16 cellular contexts compared by ENCODE assay signal in the genomic region with DNA sequence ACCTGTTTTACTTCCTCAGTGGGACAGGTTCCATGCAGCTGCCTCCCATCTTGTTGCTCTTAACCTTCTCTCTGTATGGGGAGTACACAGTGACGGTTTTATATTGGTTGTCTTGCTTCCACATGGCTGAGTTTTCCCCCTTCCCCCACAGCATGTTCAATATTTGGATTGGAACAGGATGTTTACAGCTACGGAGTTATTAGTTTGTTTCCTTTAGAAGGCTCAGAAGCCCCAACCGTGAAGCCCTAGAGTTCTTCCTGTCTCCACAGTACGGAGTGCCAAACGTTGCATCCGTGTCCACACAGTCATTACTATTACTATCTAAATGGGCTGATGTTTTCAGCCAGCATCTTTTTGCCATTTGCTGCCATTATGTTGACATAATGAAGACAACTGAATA.
A peak's percentile ranks its signal among the peaks of the same experiment; 100 is the strongest.
DNase-seq lines count a peak whose midpoint lies in the region; ATAC-seq, FAIRE-seq and TF ChIP-seq lines count a peak whose summit lies in the region.
"Had no signal": no experiment of that assay in that cellular context is flagged by ENCODE, and none has a peak within 500 bp of the region (broad histone marks: within the 10 kb centered on the region; RNA-seq: fewer than 3 reads in every experiment).

No MANE protein-coding gene starts in this region.

- POLR2A ChIA-PET in IMR-90 (lab: Charles Lee; ENCODE audit: unreplicated experiment) = no interaction called here

- H3K27ac ChIP-seq in IMR-90 (ENCODE audit: insufficient read depth, low read length) (no peak overlapping the region), trophoblast cell (ENCODE audit: low read depth, low read length) (no peak overlapping the region), brain microvascular endothelial cell (no peak overlapping the region)
- H3K27ac ChIP-seq: PC-9, SJSA1 had no signal

- H2BK120ac ChIP-seq in IMR-90 (ENCODE audit: low read depth, low read length) (no peak overlapping the region), trophoblast cell (ENCODE audit: insufficient read depth, low read length, poor library complexity) (no peak overlapping the region)

- no peak overlapping the region for H2AK5ac ChIP-seq in IMR-90 (ENCODE audit: low read depth, low read length)
- H2AK5ac ChIP-seq in trophoblast cell (ENCODE audit: low read length) = no peak overlapping the region

- H2BK5ac ChIP-seq in IMR-90 (ENCODE audit: low read depth, low read length, poor library complexity, severe bottlenecking) (no peak overlapping the region), trophoblast cell (ENCODE audit: low read depth, low read length, poor library complexity) (no peak overlapping the region)

- no peak overlapping the region for H4K8ac ChIP-seq in IMR-90 (ENCODE audit: low read depth in 2 of 2, low read length in 2 of 2)
- H4K8ac ChIP-seq in trophoblast cell (ENCODE audit: low read depth, low read length) = no peak overlapping the region

- no peak overlapping the region; the same call in 1 of the 2 replicates for H3K14ac ChIP-seq in IMR-90 (replicated peaks; ENCODE audit: low read depth, low read length)
- no peak overlapping the region for H3K14ac ChIP-seq in trophoblast cell (ENCODE audit: low read length)

- H3K18ac ChIP-seq in IMR-90 (ENCODE audit: low read depth, low read length) (no peak overlapping the region), trophoblast cell (ENCODE audit: low read length) (no peak overlapping the region)

- no peak overlapping the region for H4K12ac ChIP-seq in trophoblast cell (ENCODE audit: low read depth, low read length)

- BruUV-seq in IMR-90 (replicated peaks; lab: Mats Ljungman, UMichigan) = no TSS peak

- intact Hi-C loops in IMR-90 (cut with micrococcal nuclease) = no loop called here

- dilution Hi-C loops in IMR-90 (cut with HindIII; ENCODE audit: low sequenced_read_pairs, unreplicated experiment) = no loop called here

- no peak overlapping the region for H2AK9ac ChIP-seq in IMR-90 (replicated peaks; ENCODE audit: low read depth, low read length, poor library complexity)

- H3K27me3 ChIP-seq in IMR-90 (ENCODE audit: control insufficient read depth, insufficient read depth, low read length) (no peaks in the 10 kb centered on the region), trophoblast cell (ENCODE audit: insufficient read depth, low read length) (no peaks in the 10 kb centered on the region), brain microvascular endothelial cell (replicated peaks) (no peaks in the 10 kb centered on the region)
- H3K27me3 ChIP-seq: BE2C, SJSA1 had no signal

- DNase-seq in NCI-H146 (lab: John Stamatoyannopoulos, UW) (peak; percentile 14), NCI-H146 treated with DMSO at 0.1 percent for 48 hours (lab: John Stamatoyannopoulos, UW; ENCODE audit: unreplicated experiment) (no peak), IMR-90 (no peak), NCI-H774 (lab: John Stamatoyannopoulos, UW) (peak; percentile 33), trophoblast cell (no peak), GM12892 (ENCODE audit: insufficient read length) (no peak), brain microvascular endothelial cell (no peak)
- DNase-seq: 8988T; CD8-positive, alpha-beta memory T cell; NCI-H1105 treated with DMSO at 0.1 percent for 48 hours; NCI-H524 treated with DMSO at 0.1 percent for 48 hours; PC-9 had no signal

- FAIRE-seq in GM12892 (lab: Jason Lieb, UNC) = no peak
- FAIRE-seq: GM19239 had no signal

- H3K36me3 ChIP-seq in IMR-90 (ENCODE audit: control insufficient read depth, insufficient read depth, low read length) (no peaks in the 10 kb centered on the region), trophoblast cell (ENCODE audit: control insufficient read depth in 1 of 2, insufficient read depth in 2 of 2, low read length in 2 of 2) (no peaks in the 10 kb centered on the region), brain microvascular endothelial cell (replicated peaks) (no peaks in the 10 kb centered on the region)
- H3K36me3 ChIP-seq: BE2C, SJSA1 had no signal

- no peak overlapping the region for H2BK20ac ChIP-seq in IMR-90 (ENCODE audit: low read depth, low read length)

- H2AFZ ChIP-seq in IMR-90 (replicated peaks; ENCODE audit: low read length, poor library complexity) = no peak overlapping the region
- H2AFZ ChIP-seq in trophoblast cell (ENCODE audit: insufficient read depth, low read length, poor library complexity) = no peak overlapping the region
- H2AFZ ChIP-seq: PC-9 had no signal

- TF ChIP-seq POLR2A in IMR-90 (IDR thresholded peaks at IDR 0.05; ENCODE audit: low read depth, low read length) = no peak
- TF ChIP-seq POLR2A in GM12892 (IDR thresholded peaks at IDR 0.05; ENCODE audit: low read depth, low read length) = no peak

- H3K79me1 ChIP-seq in IMR-90 (ENCODE audit: low read depth in 1 of 2, low read length in 2 of 2) = peaks cover 0 to 4% of the 10 kb centered on the region in 2 experiments; a peak in 1 of 4 replicates
- H3K79me1 ChIP-seq in trophoblast cell (ENCODE audit: low read length) = no peaks in the 10 kb centered on the region

- no peak overlapping the region for H4K91ac ChIP-seq in IMR-90 (ENCODE audit: insufficient read depth, low read depth, low read length)
- no peak overlapping the region for H4K91ac ChIP-seq in trophoblast cell (ENCODE audit: low read depth, low read length)

- H3K9me3 ChIP-seq in IMR-90 (ENCODE audit: control insufficient read depth, insufficient read depth, low read length) (no peaks in the 10 kb centered on the region), trophoblast cell (ENCODE audit: insufficient read depth, low read depth, low read length) (no peaks in the 10 kb centered on the region)
- H3K9me3 ChIP-seq: BE2C, SJSA1 had no signal

- no peak overlapping the region for H3K4me2 ChIP-seq in IMR-90 (ENCODE audit: low read depth, low read length)
- H3K4me2 ChIP-seq in trophoblast cell (ENCODE audit: low read length) = no peak overlapping the region
- H3K4me2 ChIP-seq: PC-9 had no signal

- in situ Hi-C loops in IMR-90 (cut with MboI; ENCODE audit: low sequenced_read_pairs) = no loop called here
- in situ Hi-C loops in brain microvascular endothelial cell (cut with HindIII; ENCODE audit: low pct_ligation_motif_present, low sequenced_read_pairs) = no loop called here

- no peak overlapping the region for H2BK12ac ChIP-seq in trophoblast cell (ENCODE audit: low read length)

- no peak overlapping the region for H4K5ac ChIP-seq in IMR-90 (ENCODE audit: low read depth, low read length)

- no peak for TF ChIP-seq RAD21 in IMR-90 (IDR thresholded peaks at IDR 0.05; ENCODE audit: low read length)

- WGBS in IMR-90 (ENCODE audit: extremely low coverage in 2 of 2, insufficient read length in 1 of 2), 2 experiments = no CpG with 5 or more reads among the region's 6 CpGs
- WGBS in trophoblast cell (ENCODE audit: extremely low coverage, insufficient coverage, insufficient read length) = no CpG with 5 or more reads among the region's 6 CpGs

- H2BK15ac ChIP-seq in IMR-90 (ENCODE audit: low read depth, low read length) = no peak overlapping the region

- H3K79me2 ChIP-seq in trophoblast cell (ENCODE audit: control insufficient read depth, insufficient read depth, low read length, poor library complexity) = no peaks in the 10 kb centered on the region

- no peak overlapping the region for H3K4ac ChIP-seq in IMR-90 (ENCODE audit: low read depth, low read length)
- no peak overlapping the region for H3K4ac ChIP-seq in trophoblast cell (ENCODE audit: low read depth, low read length)

- H3K9ac ChIP-seq in IMR-90 (ENCODE audit: low read depth, low read length) (no peak overlapping the region), trophoblast cell (ENCODE audit: low read length) (no peak overlapping the region)

- no peak for TF ChIP-seq CTCF in IMR-90 (conservative IDR thresholded peaks at IDR 0.05; ENCODE audit: low read depth, low read length)
- no peak for TF ChIP-seq CTCF in brain microvascular endothelial cell (IDR thresholded peaks at IDR 0.05; ENCODE audit: low read depth, low read length, missing control alignments)

- no peak overlapping the region for H3K56ac ChIP-seq in IMR-90 (ENCODE audit: extremely low read depth, insufficient read depth, low read length)

- H4K20me1 ChIP-seq in IMR-90 (ENCODE audit: insufficient read depth, low read length) = no peaks in the 10 kb centered on the region

- ATAC-seq in IMR-90 (ENCODE audit: low read depth) (0 out of 2 replicates have a peak, but pooled peaks have one; percentile 19), HG02678 (IDR thresholded peaks at IDR 0.05; ENCODE audit: unreplicated experiment) (no peak)

- no peak overlapping the region for H3K4me3 ChIP-seq in IMR-90 (ENCODE audit: insufficient read depth, low read depth, low read length)
- H3K4me3 ChIP-seq in trophoblast cell (ENCODE audit: low read depth, low read length) = no peak overlapping the region
- H3K4me3 ChIP-seq in brain microvascular endothelial cell (ENCODE audit: low read depth, low read length) = no peak overlapping the region
- H3K4me3 ChIP-seq: PC-9, SJSA1 had no signal

- peaks cover 1% of the 10 kb centered on the region; the same call in 1 of the 2 replicates for H3K4me1 ChIP-seq in IMR-90 (ENCODE audit: control insufficient read depth, insufficient read depth, low read length)
- H3K4me1 ChIP-seq in trophoblast cell (ENCODE audit: control insufficient read depth in 1 of 2, insufficient read depth in 2 of 2, low read length in 2 of 2) = no peaks in the 10 kb centered on the region
- H3K4me1 ChIP-seq: BE2C had no signal

- H3K9me1 ChIP-seq in IMR-90 (ENCODE audit: insufficient read depth, low read length) = no peaks in the 10 kb centered on the region

- CTCF ChIA-PET in IMR-90 (lab: Yijun Ruan, JAX) = no interaction called here

- H3K23ac ChIP-seq in IMR-90 (ENCODE audit: low read depth, low read length) (no peak overlapping the region), trophoblast cell (ENCODE audit: low read length) (peak overlapping the region; percentile 59)

TF ChIP-seq in IMR-90, 13 proteins besides CTCF, POLR2A, EP300 and RAD21 (continues in another document):
- TF ChIP-seq RCOR1 (IDR thresholded peaks at IDR 0.05; ENCODE audit: insufficient replicate concordance, low read length) (no peak), RFX5 (IDR thresholded peaks at IDR 0.05; ENCODE audit: low read depth, low read length) (no peak), CHD1 (IDR thresholded peaks at IDR 0.05; ENCODE audit: low read depth, low read length) (no peak), SMC3 (IDR thresholded peaks at IDR 0.05; ENCODE audit: low read depth, low read length) (no peak), MAZ (IDR thresholded peaks at IDR 0.05; ENCODE audit: borderline replicate concordance, low read depth, low read length) (no peak), FOS (IDR thresholded peaks at IDR 0.05; ENCODE audit: low read depth, low read length) (no peak)
- TF ChIP-seq, protein P1, sequence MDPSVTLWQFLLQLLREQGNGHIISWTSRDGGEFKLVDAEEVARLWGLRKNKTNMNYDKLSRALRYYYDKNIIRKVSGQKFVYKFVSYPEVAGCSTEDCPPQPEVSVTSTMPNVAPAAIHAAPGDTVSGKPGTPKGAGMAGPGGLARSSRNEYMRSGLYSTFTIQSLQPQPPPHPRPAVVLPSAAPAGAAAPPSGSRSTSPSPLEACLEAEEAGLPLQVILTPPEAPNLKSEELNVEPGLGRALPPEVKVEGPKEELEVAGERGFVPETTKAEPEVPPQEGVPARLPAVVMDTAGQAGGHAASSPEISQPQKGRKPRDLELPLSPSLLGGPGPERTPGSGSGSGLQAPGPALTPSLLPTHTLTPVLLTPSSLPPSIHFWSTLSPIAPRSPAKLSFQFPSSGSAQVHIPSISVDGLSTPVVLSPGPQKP (IDR thresholded peaks at IDR 0.05; ENCODE audit: borderline replicate concordance, low read depth, low read length) = no peak

Comparison
In these comparisons a context has a peak if more than half of its experiments do, and no peak if none do; other contexts are left out.
1. DNase-seq: peak in NCI-H146 (single experiment) and NCI-H774 (single experiment); none in NCI-H146 treated with DMSO at 0.1 percent for 48 hours (single experiment), IMR-90 (single experiment), trophoblast cell (0 of 2), GM12892 (single experiment) and brain microvascular endothelial cell (single experiment).